Comparison of ENCODE assay signal across 8 cellular contexts in the genomic region with DNA sequence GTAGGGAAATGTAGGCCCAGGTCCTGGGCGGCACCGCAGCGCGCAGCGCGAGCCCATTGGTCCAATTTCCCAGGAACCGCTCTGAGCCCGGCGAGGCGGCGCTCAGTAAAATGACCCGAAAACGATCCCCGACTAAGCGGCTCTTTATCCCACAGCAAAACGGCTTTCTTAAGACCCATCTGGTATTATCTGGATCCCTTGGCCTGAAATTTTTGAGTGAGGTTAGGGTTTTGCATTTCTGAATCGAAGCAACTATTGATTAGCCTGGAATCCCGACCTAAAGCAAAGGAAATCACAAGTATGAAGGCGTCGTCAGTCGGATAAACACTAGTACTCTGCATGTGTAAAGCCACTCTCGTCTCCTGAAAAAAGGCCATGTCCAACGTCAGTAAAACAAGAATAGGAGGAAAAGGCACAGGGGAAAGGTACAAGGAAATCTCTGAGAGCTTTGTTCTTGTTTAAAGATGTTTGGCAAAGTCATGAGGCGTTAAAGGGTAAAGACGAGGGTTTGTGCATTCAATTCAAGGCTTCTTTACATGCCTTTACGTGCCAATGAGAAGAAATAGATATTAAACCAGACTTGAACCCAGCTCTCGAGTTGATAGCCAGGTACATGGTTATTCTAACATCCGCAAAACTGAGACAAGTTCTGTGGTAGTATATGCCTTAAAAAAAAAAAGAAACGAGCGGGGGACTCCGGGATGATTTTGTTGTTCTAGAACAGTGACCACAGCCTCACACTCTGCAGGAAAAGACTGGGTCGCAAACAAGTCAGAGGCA.
DNase-seq lines count a peak whose midpoint lies in the region; ATAC-seq and TF ChIP-seq lines count a peak whose summit lies in the region.

No MANE protein-coding gene starts in this region.

- peaks cover 38% of the 10 kb centered on the region for H3K4me1 Mint-ChIP-seq in memory B cell

- H3K9me3 ChIP-seq in HUES6 (ENCODE audit: control insufficient read depth, insufficient read depth, low read depth, low read length), result no peaks in the 10 kb centered on the region

- H3K4me3 ChIP-seq in HUES6 (ENCODE audit: low read depth, low read length) (peak overlapping the region; percentile 92), astrocyte of the spinal cord (ENCODE audit: low read depth, low read length) (peak overlapping the region; percentile 95)

- H3K27ac Mint-ChIP-seq in memory B cell, result peak overlapping the region; percentile 88

- H3K27me3 Mint-ChIP-seq in memory B cell, result no peaks in the 10 kb centered on the region

- peak; percentile 29 for DNase-seq in COR-L47 (lab: John Stamatoyannopoulos, UW)
- DNase-seq in astrocyte of the spinal cord (ENCODE audit: low read depth, low spot score), result peak; percentile 50
- DNase-seq in memory B cell (ENCODE audit: low spot score in 2 of 2), result no peak
- DNase-seq in stimulated activated CD4-positive, alpha-beta T cell treated with anti-CD3 and anti-CD28 coated beads, Interleukin-15, amount 100 ng/mL, for 24 hours, result no peak
- no peak for DNase-seq in retina

- TF ChIP-seq CTCF in astrocyte of the spinal cord (IDR thresholded peaks at IDR 0.05; ENCODE audit: low read depth, low read length), result no peak

- peak overlapping the region; percentile 92 for H3K27ac ChIP-seq in HUES6 (ENCODE audit: low read depth, low read length)

- H3K9ac ChIP-seq in HUES6 (ENCODE audit: low read length), result peak overlapping the region; percentile 93

- H3K36me3 ChIP-seq in HUES6 (ENCODE audit: control insufficient read depth, insufficient read depth, low read length), result peaks cover 52% of the 10 kb centered on the region

- no peaks in the 10 kb centered on the region for H3K27me3 ChIP-seq in HUES6 (ENCODE audit: control insufficient read depth, insufficient read depth, low read length)

- in situ Hi-C loops in astrocyte of the spinal cord (cut with HindIII; ENCODE audit: low sequenced_read_pairs), result no loop called here

- no peaks in the 10 kb centered on the region for H3K9me3 Mint-ChIP-seq in memory B cell

- peaks cover 14% of the 10 kb centered on the region for H3K4me1 ChIP-seq in HUES6 (ENCODE audit: control insufficient read depth, insufficient read depth, low read length)

- H3K36me3 Mint-ChIP-seq in memory B cell, result peaks cover 22% of the 10 kb centered on the region

- peak overlapping the region; percentile 95 for H3K4me3 Mint-ChIP-seq in memory B cell

- no peak for ATAC-seq in memory B cell (ENCODE audit: low read depth)
- ATAC-seq in HG03039 (IDR thresholded peaks at IDR 0.05; ENCODE audit: unreplicated experiment), result no peak
- no peak for ATAC-seq in GM18909 (IDR thresholded peaks at IDR 0.05; ENCODE audit: poor library complexity, unreplicated experiment)

Comparison
In these comparisons a context has a peak if more than half of its experiments do, and no peak if none do; other contexts are left out.
1. DNase-seq: peak in COR-L47 (single experiment) and astrocyte of the spinal cord (single experiment); none in memory B cell (0 of 2), stimulated activated CD4-positive, alpha-beta T cell treated with anti-CD3 and anti-CD28 coated beads, Interleukin-15, amount 100 ng/mL, for 24 hours (single experiment) and retina (single experiment).